In the genomic region with DNA sequence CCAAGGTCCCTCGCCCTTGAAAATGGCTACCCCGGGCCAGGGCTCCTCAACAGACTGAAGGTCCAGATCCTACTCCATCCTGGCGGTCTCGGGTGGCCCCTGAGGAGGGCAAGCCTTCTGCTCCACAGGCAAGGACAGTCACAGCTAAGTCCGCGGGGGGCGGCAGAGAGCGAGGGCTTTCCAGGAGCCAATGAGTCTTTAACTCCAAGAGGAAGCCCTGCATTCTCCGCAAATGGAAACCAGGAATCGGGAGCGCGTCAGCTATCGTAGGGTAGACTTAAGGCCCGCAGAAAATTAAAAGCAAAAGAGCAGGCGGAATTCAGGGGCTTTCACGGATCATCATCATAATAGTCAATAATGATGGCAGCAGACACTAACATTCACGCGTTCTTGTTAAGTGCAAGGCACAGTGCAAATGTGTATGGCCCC, we compare ENCODE assay signal across 8 cellular contexts.
DNase-seq lines count a peak whose midpoint lies in the region; ATAC-seq, FAIRE-seq and TF ChIP-seq lines count a peak whose summit lies in the region.

No MANE protein-coding gene starts in this region.

- H3K4me3 ChIP-seq in AG04450 (ENCODE audit: low read depth, low read length): peak overlapping the region; percentile 74

- no peaks in the 10 kb centered on the region for H3K27me3 ChIP-seq in AG04450 (ENCODE audit: control insufficient read depth, insufficient read depth, low read length)

- peak overlapping the region; percentile 96 for H3K4me3 Mint-ChIP-seq in activated CD4-positive, alpha-beta T cell treated with anti-CD3 and anti-CD28 coated beads for 36 hours

- FAIRE-seq in colon (lab: Jason Lieb, UNC): peak; percentile 55

- DNase-seq in AG04450 (ENCODE audit: low read depth, low spot score) (peak; percentile 90), NCI-H446 (lab: John Stamatoyannopoulos, UW) (peak; percentile 60 to 87), kidney tubule cell (ENCODE audit: low spot score) (peak; percentile 94)
- DNase-seq in activated CD4-positive, alpha-beta T cell treated with anti-CD3 and anti-CD28 coated beads for 36 hours: peak; percentile 93
- DNase-seq in stimulated activated CD4-positive, alpha-beta T cell treated with anti-CD3 and anti-CD28 coated beads, Interleukin-15, amount 100 ng/mL, for 48 hours (ENCODE audit: low read depth in 2 of 2): peak; percentile 63 to 74

- peak; percentile 74 for TF ChIP-seq CTCF in AG04450 (IDR thresholded peaks at IDR 0.05; ENCODE audit: low read depth, low read length)

- no peaks in the 10 kb centered on the region for H3K9me3 ChIP-seq in AG04450 (ENCODE audit: control insufficient read depth, insufficient read depth, low read length)

- peaks cover 63% of the 10 kb centered on the region for H3K4me1 Mint-ChIP-seq in activated CD4-positive, alpha-beta T cell treated with anti-CD3 and anti-CD28 coated beads for 36 hours

- H3K36me3 Mint-ChIP-seq in activated CD4-positive, alpha-beta T cell treated with anti-CD3 and anti-CD28 coated beads for 36 hours (ENCODE audit: low read depth): peaks cover 29% of the 10 kb centered on the region

- H3K27ac ChIP-seq in AG04450 (ENCODE audit: low read depth, low read length): peak overlapping the region; percentile 66

- CTCF ChIA-PET in AG04450 (lab: Charles Lee): interaction anchor here (0.6 to 2.5 kb wide), 22 partner anchors 9 to 280 kb away, joined by 3 to 22 read pairs (median 5); a partner anchor contains a TSS
- CTCF ChIA-PET in activated CD4-positive, alpha-beta T cell treated with anti-CD3 and anti-CD28 coated beads for 36 hours (lab: Charles Lee): interaction anchor here (0.6 to 3.0 kb wide), 32 partner anchors 9 to 279 kb away, joined by 3 to 19 read pairs (median 4); a partner anchor contains a TSS

- ATAC-seq in GM19023 (IDR thresholded peaks at IDR 0.05; ENCODE audit: unreplicated experiment) (peak; percentile 68), HG03280 (IDR thresholded peaks at IDR 0.05; ENCODE audit: unreplicated experiment) (peak; percentile 52)
- ATAC-seq in activated CD4-positive, alpha-beta T cell treated with anti-CD3 and anti-CD28 coated beads for 36 hours: peak; percentile 75

- intact Hi-C loops in activated CD4-positive, alpha-beta T cell treated with anti-CD3 and anti-CD28 coated beads for 36 hours (cut with DNase I, micrococcal nuclease): loop anchor here (1.0 to 2.0 kb wide), 13 partner anchors 19 to 280 kb away; a partner anchor contains a TSS

- POLR2A ChIA-PET in AG04450 (lab: Yijun Ruan, JAX): interaction anchor here (0.6 to 1.5 kb wide), 12 partner anchors 14 to 280 kb away, joined by 3 to 10 read pairs (median 4); a partner anchor contains a TSS
- POLR2A ChIA-PET in activated CD4-positive, alpha-beta T cell treated with anti-CD3 and anti-CD28 coated beads for 36 hours (lab: Charles Lee): interaction anchor here (0.6 to 1.5 kb wide), 11 partner anchors 17 to 197 kb away, joined by 3 to 7 read pairs (median 4); a partner anchor contains a TSS

- no peaks in the 10 kb centered on the region for H3K27me3 Mint-ChIP-seq in activated CD4-positive, alpha-beta T cell treated with anti-CD3 and anti-CD28 coated beads for 36 hours

- H3K27ac Mint-ChIP-seq in activated CD4-positive, alpha-beta T cell treated with anti-CD3 and anti-CD28 coated beads for 36 hours: peak overlapping the region; percentile 96

- H3K9me3 Mint-ChIP-seq in activated CD4-positive, alpha-beta T cell treated with anti-CD3 and anti-CD28 coated beads for 36 hours (ENCODE audit: low read depth): peaks cover 7% of the 10 kb centered on the region

Comparison
In these comparisons a context has a peak if more than half of its experiments do, and no peak if none do; other contexts are left out.
1. Peak in every context shown above with its lines: DNase-seq, ATAC-seq, H3K4me3 ChIP-seq and H3K27ac ChIP-seq.